Comparison of ENCODE assay signal across 19 cellular contexts in the genomic region with DNA sequence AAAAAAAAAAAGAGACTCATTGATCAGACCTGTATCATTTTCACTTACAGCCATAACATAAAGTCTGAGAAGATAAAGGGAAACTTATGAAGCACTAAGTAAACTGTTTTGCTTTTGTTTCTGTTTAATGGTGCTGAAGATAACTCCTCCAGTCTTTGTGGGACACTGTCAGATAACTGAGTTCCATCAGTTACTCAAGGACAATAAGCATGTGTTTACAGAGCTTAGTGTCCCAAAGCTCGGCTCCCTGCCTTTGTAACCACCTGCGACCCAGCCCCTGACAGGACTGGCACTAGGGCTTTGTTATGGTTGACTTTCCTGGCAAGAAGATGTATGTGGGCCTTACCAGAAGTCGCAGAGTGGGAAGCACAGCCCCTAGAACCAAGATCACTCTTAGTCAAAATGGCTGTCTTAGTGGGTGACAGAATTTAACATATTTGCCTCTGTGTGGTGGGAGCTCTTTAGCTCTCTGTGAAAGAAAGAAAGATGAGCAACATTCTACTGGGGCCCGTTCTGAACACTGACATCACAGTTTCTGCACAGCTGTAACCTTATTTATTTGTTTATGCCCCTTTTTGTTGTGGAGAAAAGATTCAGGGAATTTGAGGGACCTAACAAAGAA.
A peak's percentile ranks its signal among the peaks of the same experiment; 100 is the strongest.
DNase-seq lines count a peak whose midpoint lies in the region; ATAC-seq, FAIRE-seq and TF ChIP-seq lines count a peak whose summit lies in the region.
"Had no signal": no experiment of that assay in that cellular context is flagged by ENCODE, and none has a peak within 500 bp of the region (broad histone marks: within the 10 kb centered on the region; RNA-seq: fewer than 3 reads in every experiment).

No MANE protein-coding gene starts in this region.

- no peaks in the 10 kb centered on the region for H3K9me3 Mint-ChIP-seq in progenitor cell of endocrine pancreas (ENCODE audit: low read depth)
- H3K9me3 Mint-ChIP-seq: HFFc6 had no signal

- ATAC-seq in HepG2 (no peak; the same call in 2 of the 3 replicates), right lobe of liver (no peak), GM19397 (IDR thresholded peaks at IDR 0.05; ENCODE audit: unreplicated experiment) (no peak)
- ATAC-seq: A549, GM12878, PC-3 had no signal

- no TSS peak for BruUV-seq in HepG2 (replicated peaks; lab: Mats Ljungman, UMichigan)
- no TSS peak for BruUV-seq in endothelial cell of umbilical vein (replicated peaks; lab: Mats Ljungman, UMichigan)

- H3K9me1 ChIP-seq in endothelial cell of umbilical vein (replicated peaks; ENCODE audit: control insufficient read depth, extremely low read depth, insufficient read depth, low read length) = no peaks in the 10 kb centered on the region

- TF ChIP-seq EP300 in HepG2 (IDR thresholded peaks at IDR 0.05; ENCODE audit: low read depth in 2 of 2, low read length in 2 of 2) = no peak
- no peak for TF ChIP-seq EP300 in HepG2 (CRISPR knock-in tag; IDR thresholded peaks at IDR 0.05; ENCODE audit: borderline replicate concordance)

- TF ChIP-seq POLR2A in HepG2 (IDR thresholded peaks at IDR 0.05; ENCODE audit: insufficient read depth in 1 of 2, low read depth in 2 of 2, low read length in 2 of 2) (no peak), right lobe of liver (IDR thresholded peaks at IDR 0.05) (no peak), endothelial cell of umbilical vein (IDR thresholded peaks at IDR 0.05; ENCODE audit: low read depth, low read length) (no peak)

- 85% methylated on average over 3 of the region's 4 CpGs for WGBS in HepG2 (ENCODE audit: low lambda C conversion rate)
- 94% methylated on average over 1 of the region's 4 CpGs for WGBS in right lobe of liver (ENCODE audit: insufficient coverage, low coverage, low lambda C conversion rate, missing lambda C conversion rate)

- DNase-seq in HepG2 (ENCODE audit: low spot score) (no peak), right lobe of liver (no peak), endothelial cell of umbilical vein (ENCODE audit: low read depth, low spot score) (no peak), progenitor cell of endocrine pancreas (ENCODE audit: low spot score, unreplicated experiment) (no peak), DMS114 treated with DMSO at 0.1 percent for 48 hours (lab: John Stamatoyannopoulos, UW; ENCODE audit: unreplicated experiment) (no peak), SIG-M5 treated with dmso at 0.1 percent for 504 hours (lab: John Stamatoyannopoulos, UW; ENCODE audit: unreplicated experiment) (no peak)
- DNase-seq: GDM1, HFFc6, NCI-H1048, NCI-H146, NCI-H2081, NCI-H510A treated with DMSO at 0.1 percent for 48 hours, NCI-H82, PC-3 had no signal

- intact Hi-C loops in HepG2 (cut with micrococcal nuclease; ENCODE audit: unreplicated experiment) (no loop called here), right lobe of liver (cut with DNase I) (no loop called here), endothelial cell of umbilical vein (cut with micrococcal nuclease) (no loop called here)

- H4K20me1 ChIP-seq in HepG2 (ENCODE audit: insufficient read depth, low read length) (no peaks in the 10 kb centered on the region), endothelial cell of umbilical vein (replicated peaks; ENCODE audit: control insufficient read depth, extremely low read depth, insufficient read depth, low read length) (no peaks in the 10 kb centered on the region)

- H3K4me3 ChIP-seq in HepG2 (replicated peaks in 1 of 3; ENCODE audit: insufficient read depth in 1 of 3, low read depth in 2 of 3, low read length in 3 of 3) (no peak overlapping the region), right lobe of liver (no peak overlapping the region), endothelial cell of umbilical vein (replicated peaks in 1 of 3; ENCODE audit: insufficient read depth in 1 of 3, low read depth in 1 of 3, low read length in 3 of 3) (no peak overlapping the region)
- H3K4me3 ChIP-seq: A549; BLaER1 treated with 17β-estradiol and CSF1 and Interleukin-3, amounts not matched to agents 10 nM and 100 nM; GM12878 had no signal

- POLR2A ChIA-PET in HepG2 (lab: Yijun Ruan, JAX) = no interaction called here
- POLR2A ChIA-PET in endothelial cell of umbilical vein (lab: Charles Lee) = no interaction called here

- H3K79me2 ChIP-seq in HepG2 (ENCODE audit: insufficient read depth, low read length) (no peaks in the 10 kb centered on the region), endothelial cell of umbilical vein (ENCODE audit: control insufficient read depth, insufficient read depth, low read length) (no peaks in the 10 kb centered on the region)

- no peaks in the 10 kb centered on the region for H3K9me3 ChIP-seq in HepG2 (ENCODE audit: low read length)
- no peaks in the 10 kb centered on the region for H3K9me3 ChIP-seq in right lobe of liver
- no peaks in the 10 kb centered on the region for H3K9me3 ChIP-seq in endothelial cell of umbilical vein (replicated peaks; ENCODE audit: control insufficient read depth, insufficient read depth, low read length)
- H3K9me3 ChIP-seq: A549; BLaER1 treated with 17β-estradiol and CSF1 and Interleukin-3, amounts not matched to agents 10 nM and 100 nM had no signal

- H3K36me3 Mint-ChIP-seq in progenitor cell of endocrine pancreas (ENCODE audit: insufficient read depth) = peaks cover 17% of the 10 kb centered on the region

- no peak overlapping the region for H3K27ac ChIP-seq in HepG2 (ENCODE audit: extremely low read length, insufficient read depth, low read length)
- no peak overlapping the region for H3K27ac ChIP-seq in right lobe of liver
- H3K27ac ChIP-seq in endothelial cell of umbilical vein (ENCODE audit: insufficient read depth, low read depth, low read length) = no peak overlapping the region
- H3K27ac ChIP-seq: A549; BLaER1 treated with 17β-estradiol and CSF1 and Interleukin-3, amounts not matched to agents 10 nM and 100 nM; RWPE1 had no signal

- H3K27ac Mint-ChIP-seq in progenitor cell of endocrine pancreas = peak overlapping the region; percentile 89
- H3K27ac Mint-ChIP-seq: HFFc6 had no signal

- no peaks in the 10 kb centered on the region for H3K27me3 ChIP-seq in HepG2 (ENCODE audit: control insufficient read depth in 1 of 2, insufficient read depth in 2 of 2, low read length in 2 of 2)
- H3K27me3 ChIP-seq in right lobe of liver = no peaks in the 10 kb centered on the region
- no peaks in the 10 kb centered on the region for H3K27me3 ChIP-seq in endothelial cell of umbilical vein (ENCODE audit: control insufficient read depth in 2 of 2, insufficient read depth in 2 of 2, low read length in 2 of 2)
- H3K27me3 ChIP-seq: BLaER1 treated with 17β-estradiol and CSF1 and Interleukin-3, amounts not matched to agents 10 nM and 100 nM had no signal

- H3K4me2 ChIP-seq in HepG2 (ENCODE audit: low read depth, low read length) (no peak overlapping the region), endothelial cell of umbilical vein (ENCODE audit: insufficient read depth, low read length) (no peak overlapping the region)
- H3K4me2 ChIP-seq: A549; BLaER1 treated with 17β-estradiol and CSF1 and Interleukin-3, amounts not matched to agents 10 nM and 100 nM had no signal

- H3K4me1 Mint-ChIP-seq in progenitor cell of endocrine pancreas (ENCODE audit: low read depth) = peaks cover 28% of the 10 kb centered on the region

- FAIRE-seq in HepG2 (lab: Jason Lieb, UNC) = no peak
- FAIRE-seq in endothelial cell of umbilical vein (lab: Jason Lieb, UNC) = peak; percentile 31
- FAIRE-seq: A549, GM12878 had no signal

- H3K27me3 Mint-ChIP-seq in progenitor cell of endocrine pancreas = no peaks in the 10 kb centered on the region

- H3K36me3 ChIP-seq in HepG2 (replicated peaks in 1 of 2; ENCODE audit: control insufficient read depth in 1 of 2, insufficient read depth in 2 of 2, low read length in 2 of 2) = peaks cover 11 to 39% of the 10 kb centered on the region in 2 experiments
- peaks cover 0 to 15% (median 4%) of the 10 kb centered on the region in 4 donors for H3K36me3 ChIP-seq in right lobe of liver
- peaks cover 0 to 3% of the 10 kb centered on the region in 2 experiments for H3K36me3 ChIP-seq in endothelial cell of umbilical vein (ENCODE audit: control insufficient read depth in 2 of 2, extremely low read depth in 1 of 2, insufficient read depth in 2 of 2, low read length in 2 of 2)

- H3K4me3 Mint-ChIP-seq in progenitor cell of endocrine pancreas (ENCODE audit: low read depth) = no peak overlapping the region
- H3K4me3 Mint-ChIP-seq: HFFc6 had no signal

- H3K4me1 ChIP-seq in HepG2 (ENCODE audit: insufficient read depth, low read length) = peaks cover 52% of the 10 kb centered on the region
- no peaks in the 10 kb centered on the region for H3K4me1 ChIP-seq in right lobe of liver
- no peaks in the 10 kb centered on the region for H3K4me1 ChIP-seq in endothelial cell of umbilical vein (ENCODE audit: control insufficient read depth, extremely low read depth, insufficient read depth, low read length)
- H3K4me1 ChIP-seq: A549 had no signal

- H2AFZ ChIP-seq in HepG2 (ENCODE audit: low read length) = no peak overlapping the region
- H2AFZ ChIP-seq in endothelial cell of umbilical vein (ENCODE audit: low read depth, low read length) = no peak overlapping the region

- in situ Hi-C loops in HepG2 (cut with HindIII; ENCODE audit: extremely low pct_ligation_motif_present, low pct_unique_long_range_greater_than_20kb) = no loop called here

- TF ChIP-seq CTCF in HepG2 (CRISPR knock-in tag; IDR thresholded peaks at IDR 0.05) = no peak
- TF ChIP-seq CTCF in right lobe of liver (IDR thresholded peaks at IDR 0.05) = no peak
- TF ChIP-seq CTCF in endothelial cell of umbilical vein (IDR thresholded peaks at IDR 0.05; ENCODE audit: extremely low read depth in 1 of 2, insufficient read depth in 1 of 2, low read depth in 1 of 2, low read length in 2 of 2) = no peak
- TF ChIP-seq CTCF in progenitor cell of endocrine pancreas (IDR thresholded peaks at IDR 0.05; ENCODE audit: unreplicated experiment) = no peak

- dilution Hi-C loops in endothelial cell of umbilical vein (cut with MboI; ENCODE audit: extremely low pct_ligation_motif_present, low sequenced_read_pairs) = no loop called here

- no peak for TF ChIP-seq RAD21 in HepG2 (CRISPR knock-in tag; IDR thresholded peaks at IDR 0.05)

- CTCF ChIA-PET in HepG2 (lab: Yijun Ruan, JAX; ENCODE audit: low intra/inter-chr PET ratio, low total read pairs) = no interaction called here
- CTCF ChIA-PET in endothelial cell of umbilical vein (lab: Charles Lee) = interaction anchor here (0.8 to 1.5 kb wide), 3 partner anchors 13 to 107 kb away, joined by 3 read pairs; no protein-coding TSS in a partner anchor

- no peak overlapping the region for H3K9ac ChIP-seq in HepG2 (ENCODE audit: insufficient read depth, low read depth, low read length)
- H3K9ac ChIP-seq in endothelial cell of umbilical vein (replicated peaks; ENCODE audit: extremely low read depth, insufficient read depth, low read length) = no peak overlapping the region
- H3K9ac ChIP-seq: BLaER1 treated with 17β-estradiol and CSF1 and Interleukin-3, amounts not matched to agents 10 nM and 100 nM had no signal

TF ChIP-seq in HepG2, 621 proteins besides CTCF, POLR2A, EP300 and RAD21 (continues in another document):
- TF ChIP-seq SOX5 (CRISPR knock-in tag; IDR thresholded peaks at IDR 0.05; ENCODE audit: borderline replicate concordance) = peak; percentile 15; the same call in 1 of the 2 replicates

TF ChIP-seq in endothelial cell of umbilical vein, 7 proteins besides CTCF, POLR2A, EP300 and RAD21 (continues in another document):
- TF ChIP-seq MYC (IDR thresholded peaks at IDR 0.05; ENCODE audit: low read depth, low read length) (no peak), FOS (IDR thresholded peaks at IDR 0.05; ENCODE audit: borderline replicate concordance, insufficient read depth, low read length) (no peak), POLR2AphosphoS5 (IDR thresholded peaks at IDR 0.05; ENCODE audit: insufficient read depth, low read depth, low read length) (no peak)
